In the genomic region with DNA sequence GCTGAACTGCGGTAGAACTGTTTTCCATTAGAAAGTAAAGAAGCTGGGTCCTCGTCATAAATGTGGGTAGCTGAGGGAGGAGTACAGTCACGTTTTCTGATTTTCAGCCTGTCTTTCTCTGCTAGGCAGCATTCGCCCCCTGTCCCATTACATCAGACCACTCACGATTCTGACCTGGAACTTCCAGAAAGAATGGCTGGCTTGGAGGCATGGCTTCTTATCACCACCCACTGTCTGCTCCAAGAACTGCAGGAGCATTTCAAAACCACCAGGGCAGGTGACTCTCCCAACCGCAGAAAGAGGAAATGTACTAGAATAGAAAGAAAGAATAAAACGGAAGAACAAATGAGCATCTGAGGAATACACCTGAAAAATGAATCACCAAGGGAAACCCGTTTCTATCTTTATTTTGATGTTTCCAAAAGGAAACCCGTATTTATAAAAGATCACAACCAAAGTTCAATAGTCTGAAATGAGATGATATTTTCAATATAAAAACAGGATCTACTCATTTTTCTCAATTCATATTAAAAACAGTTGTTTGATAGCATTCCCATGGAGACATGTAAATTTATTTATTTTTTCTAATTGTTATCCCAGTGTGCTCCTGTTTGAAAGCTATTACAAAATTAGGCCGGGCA, we compare ENCODE assay signal across 9 cellular contexts. TPM values are rescaled to one million over a fixed set of nuclear protein-coding genes. Genes with fewer than 3 reads are reported as not detected.
A peak's percentile ranks its signal among the peaks of the same experiment; 100 is the strongest.
DNase-seq lines count a peak whose midpoint lies in the region; ATAC-seq, FAIRE-seq and TF ChIP-seq lines count a peak whose summit lies in the region.
"Had no signal": no experiment of that assay in that cellular context is flagged by ENCODE, and none has a peak within 500 bp of the region (broad histone marks: within the 10 kb centered on the region; RNA-seq: fewer than 3 reads in every experiment).

No MANE protein-coding gene starts in this region.

- DNase-seq in A549 (ENCODE audit: low read depth in 1 of 2, low spot score in 1 of 2), result peak; percentile 22 to 63
- DNase-seq in NCI-H774 (lab: John Stamatoyannopoulos, UW), result peak; percentile 3
- DNase-seq in activated CD8-positive, alpha-beta memory T cell treated with anti-CD3 and anti-CD28 coated beads, Interleukin-2, amount 50 U/mL, for 4 hours, result peak; percentile 46
- DNase-seq in esophagus muscularis mucosa (ENCODE audit: extremely low spot score), result no peak
- DNase-seq in urothelium cell line (ENCODE audit: low spot score), result peak; percentile 50

- peak; percentile 88 to 91 for ATAC-seq in A549
- ATAC-seq in HG03175 (IDR thresholded peaks at IDR 0.05; ENCODE audit: unreplicated experiment), result peak; percentile 71

- H3K4me3 ChIP-seq in A549 (no peak overlapping the region), esophagus muscularis mucosa (no peak overlapping the region)

- H3K4me2 ChIP-seq in A549, result peak overlapping the region; percentile 52; the same call in 2 of the 3 replicates

- H3K27ac ChIP-seq in A549 (no peak overlapping the region), esophagus muscularis mucosa (replicated peaks in 1 of 4) (no peak overlapping the region)

- CTCF ChIA-PET in A549 (lab: Yijun Ruan, JAX), result interaction anchor here (0.9 to 1.9 kb wide), 9 partner anchors 11 to 542 kb away, joined by 3 to 6 read pairs (median 4); no protein-coding TSS in a partner anchor

- intact Hi-C loops in esophagus muscularis mucosa (cut with DNase I), result loop anchor here (10.0 kb wide), 1 partner anchor 312 kb away; no protein-coding TSS in a partner anchor

- TF ChIP-seq EP300 in A549 (IDR thresholded peaks at IDR 0.05), result no peak
- TF ChIP-seq EP300 in esophagus muscularis mucosa (IDR thresholded peaks at IDR 0.05), result no peak

- H3K27ac Mint-ChIP-seq in nephron, result no peak overlapping the region

- H3K4me3 Mint-ChIP-seq in nephron, result no peak overlapping the region

- no peaks in the 10 kb centered on the region for H3K36me3 Mint-ChIP-seq in nephron (ENCODE audit: low read depth)

- peak; percentile 61 for TF ChIP-seq CTCF in A549 (IDR thresholded peaks at IDR 0.05)
- TF ChIP-seq CTCF in GM12873 (IDR thresholded peaks at IDR 0.05; ENCODE audit: insufficient read depth, low read depth, low read length, missing control alignments), result peak; percentile 84
- peak; percentile 53 to 70 (median 55) for TF ChIP-seq CTCF in esophagus muscularis mucosa (IDR thresholded peaks at IDR 0.05)
- peak; percentile 72 to 79 (median 79) for TF ChIP-seq CTCF in nephron (IDR thresholded peaks at IDR 0.05; ENCODE audit: unreplicated experiment in 3 of 3)

- H3K4me1 ChIP-seq in A549 (no peaks in the 10 kb centered on the region), esophagus muscularis mucosa (peaks cover 0 to 7% (median 0%) of the 10 kb centered on the region in 4 donors)

- H3K9me3 ChIP-seq in A549 (no peaks in the 10 kb centered on the region), esophagus muscularis mucosa (no peaks in the 10 kb centered on the region)

- no peaks in the 10 kb centered on the region for H3K27me3 Mint-ChIP-seq in nephron (ENCODE audit: low read depth)

- TF ChIP-seq RAD21 in A549 (conservative IDR thresholded peaks at IDR 0.05 in 1 of 2, IDR thresholded peaks at IDR 0.05 in 1 of 2), result peak; percentile 70 to 82

- POLR2A ChIA-PET in A549 (lab: Yijun Ruan, JAX), result no interaction called here

- TF ChIP-seq POLR2A in A549 (IDR thresholded peaks at IDR 0.05; ENCODE audit: low read length) (no peak), esophagus muscularis mucosa (IDR thresholded peaks at IDR 0.05; ENCODE audit: low read depth) (no peak)

- no peaks in the 10 kb centered on the region for H3K36me3 ChIP-seq in esophagus muscularis mucosa

- no peaks in the 10 kb centered on the region for H3K27me3 ChIP-seq in esophagus muscularis mucosa

- no peaks in the 10 kb centered on the region for H3K9me3 Mint-ChIP-seq in nephron

- FAIRE-seq in A549 (lab: Jason Lieb, UNC), result no peak
- FAIRE-seq in urothelium cell line (lab: Jason Lieb, UNC), result no peak
- FAIRE-seq: islet of Langerhans had no signal

- peaks cover 9% of the 10 kb centered on the region for H3K4me1 Mint-ChIP-seq in nephron

- 13% methylated on average over 10 of the region's 10 CpGs for WGBS in A549 (ENCODE audit: missing lambda C conversion rate)
- 42% methylated on average over 10 of the region's 10 CpGs for WGBS in esophagus muscularis mucosa

TF ChIP-seq in A549, 52 proteins besides CTCF, POLR2A, EP300 and RAD21:
- TF ChIP-seq SMC3 (IDR thresholded peaks at IDR 0.05) (peak; percentile 53; the same call in 2 of the 3 replicates), CHD2 (IDR thresholded peaks at IDR 0.05; ENCODE audit: low read length, partially characterized antibody) (no peak), CBX8 (IDR thresholded peaks at IDR 0.05) (no peak)

RNA-seq across cellular contexts. Expression of a gene that starts 22.1 kb away (rescaled TPM):
- 74.9 and 111 TPM in 2 replicates for polyA plus RNA-seq in A549 (2011; rRNA removed)
- polyA plus RNA-seq in A549 (2012; cell fraction: cytosol; rRNA removed), result 23.7 and 27.8 TPM in 2 replicates
- polyA plus RNA-seq in A549 (2012; cell fraction: nucleus; rRNA removed), result 5.5 and 9.4 TPM in 2 replicates
- polyA plus RNA-seq in A549 (2017; fragmentation: RNase III; extraction: RNeasy Plus Mini Kit Qiagen cat#74134 plus additional on column Dnase treatment), result 99.0 to 112 TPM (median 105 TPM) in 3 replicates
- 17.5 and 18.1 TPM in 2 replicates for polyA minus RNA-seq in A549 (2011; rRNA and poly(A)+ RNA removed)
- 10 to 100 TPM; 42.7 to 83.3 (median 55.4) TPM for total RNA-seq in esophagus muscularis mucosa
